8 cellular contexts compared by ENCODE assay signal in genomic region chr11:34051349-34052035, GRCh38. TPM values are rescaled to one million over a fixed set of nuclear protein-coding genes. Genes with fewer than 3 reads are reported as not detected.
DNase-seq lines count a peak whose midpoint lies in the region; ATAC-seq and TF ChIP-seq lines count a peak whose summit lies in the region.

CAPRIN1 (plus strand) TSS chr11:34051731; CDS start chr11:34052421, 690 bp downstream.

- peaks cover 28% of the 10 kb centered on the region for H3K4me1 ChIP-seq in PC-3 (ENCODE audit: insufficient read depth, low read length)
- peaks cover 10 to 13% of the 10 kb centered on the region in 2 donors for H3K4me1 ChIP-seq in mucosa of rectum (ENCODE audit: control insufficient read depth in 2 of 2, insufficient read depth in 2 of 2, low read length in 2 of 2)

- peak within 1 kb of the TSS; percentile 94 for H2AFZ ChIP-seq in PC-3 (ENCODE audit: low read length)

- H3K27ac ChIP-seq in PC-3 (ENCODE audit: low read length) (peak within 1 kb of the TSS; percentile 96), mucosa of rectum (ENCODE audit: low read depth in 2 of 2, low read length in 2 of 2) (peak within 1 kb of the TSS; percentile 98 to 99)

- POLR2A ChIA-PET in PC-3 (lab: Charles Lee; ENCODE audit: unreplicated experiment) = interaction anchor here (0.5 kb wide), 1 partner anchor 9 kb away, joined by 3 read pairs; no protein-coding TSS in a partner anchor

- peak within 1 kb of the TSS; percentile 100 for H3K9ac ChIP-seq in PC-3 (ENCODE audit: low read length)
- H3K9ac ChIP-seq in mucosa of rectum (ENCODE audit: low read depth in 1 of 2, low read length in 2 of 2) = peak within 1 kb of the TSS; percentile 90 to 94

- H3K9me3 ChIP-seq in PC-3 (ENCODE audit: low read length) = no peaks in the 10 kb centered on the region
- H3K9me3 ChIP-seq in mucosa of rectum (ENCODE audit: control insufficient read depth in 2 of 2, low read length in 2 of 2) = no peaks in the 10 kb centered on the region

- no peaks in the 10 kb centered on the region for H3K27me3 ChIP-seq in PC-3 (ENCODE audit: low read length)
- H3K27me3 ChIP-seq in mucosa of rectum (ENCODE audit: control insufficient read depth in 2 of 2, insufficient read depth in 2 of 2, low read length in 2 of 2) = no peaks in the 10 kb centered on the region

- peak within 1 kb of the TSS; percentile 97 for H3K4me2 ChIP-seq in PC-3 (ENCODE audit: low read length)

- CTCF ChIA-PET in PC-3 (lab: Charles Lee) = interaction anchor here (0.6 kb wide), 2 partner anchors 54 to 55 kb away, joined by 3 to 5 read pairs; partner anchors contain the start of gene NAT10

- peak within 1 kb of the TSS; percentile 94 for H3K4me3 ChIP-seq in Jurkat, Clone E6-1 (ENCODE audit: low read length)
- H3K4me3 ChIP-seq in PC-3 (ENCODE audit: low read length) (peak within 1 kb of the TSS; percentile 99), mucosa of rectum (ENCODE audit: low read length in 2 of 2) (peak within 1 kb of the TSS; percentile 89 to 96)

- BruUV-seq in PC-3 (replicated peaks; lab: Mats Ljungman, UMichigan) = no TSS peak

- peak; percentile 77 for TF ChIP-seq POLR2A in erythroblast (IDR thresholded peaks at IDR 0.05; ENCODE audit: low read length)

- H3F3A ChIP-seq in PC-3 (ENCODE audit: low read length, unreplicated experiment) = no peaks in the 10 kb centered on the region

- intact Hi-C loops in PC-3 (cut with micrococcal nuclease) = loop anchor here (1.0 kb wide), 1 partner anchor 54 kb away; the partner anchor contains the start of gene NAT10

- peaks cover 44% of the 10 kb centered on the region for H3K79me2 ChIP-seq in PC-3 (ENCODE audit: low read length)

- DNase-seq in DMS 273 (lab: John Stamatoyannopoulos, UW; ENCODE audit: unreplicated experiment) = peak; percentile 92
- DNase-seq in Jurkat, Clone E6-1 (ENCODE audit: low read depth, low spot score) = peak; percentile 82
- DNase-seq in PC-3 = peak; percentile 90
- DNase-seq in activated T-cell treated with anti-CD3 and anti-CD28 coated beads for 48 hours (ENCODE audit: low read depth) = peak; percentile 85
- peak; percentile 94 to 95 for DNase-seq in erythroblast (lab: John Stamatoyannopoulos, UW)
- DNase-seq in stimulated activated CD8-positive, alpha-beta memory T cell treated with anti-CD3 and anti-CD28 coated beads, Interleukin-4, amount 100 ng/mL, for 4 hours (ENCODE audit: low read depth in 2 of 2, low spot score in 1 of 2) = peak; percentile 64 to 70

- no peak for TF ChIP-seq CTCF in PC-3 (conservative IDR thresholded peaks at IDR 0.05; ENCODE audit: low read depth, low read length)

- H3K36me3 ChIP-seq in PC-3 (ENCODE audit: low read depth, low read length) (peaks cover 20% of the 10 kb centered on the region), mucosa of rectum (ENCODE audit: control insufficient read depth in 2 of 2, insufficient read depth in 2 of 2, low read length in 2 of 2) (no peaks in the 10 kb centered on the region)

- H3K9me2 ChIP-seq in PC-3 (replicated peaks; ENCODE audit: low read length) = no peaks in the 10 kb centered on the region

- peaks cover 28% of the 10 kb centered on the region for H4K20me1 ChIP-seq in PC-3 (ENCODE audit: low read length)

- ATAC-seq in GM21576 (IDR thresholded peaks at IDR 0.05; ENCODE audit: unreplicated experiment) (peak; percentile 61), PC-3 (peak; percentile 81)

RNA-seq across cellular contexts. Expression of gene CAPRIN1, which starts in this region (rescaled TPM):
- polyA plus RNA-seq in Jurkat, Clone E6-1 (2012; ENCODE audit: insufficient read depth, insufficient read length) = 266 TPM
- 224 and 258 TPM in 2 replicates for total RNA-seq in PC-3 (2014; rRNA removed)

Comparison
In these comparisons a context has a peak if more than half of its experiments do, and no peak if none do; other contexts are left out.
1. Peak in every context shown above with its lines: DNase-seq, ATAC-seq, H3K4me3 ChIP-seq and H3K27ac ChIP-seq.